12 cellular contexts compared by ENCODE assay signal in the genomic region with DNA sequence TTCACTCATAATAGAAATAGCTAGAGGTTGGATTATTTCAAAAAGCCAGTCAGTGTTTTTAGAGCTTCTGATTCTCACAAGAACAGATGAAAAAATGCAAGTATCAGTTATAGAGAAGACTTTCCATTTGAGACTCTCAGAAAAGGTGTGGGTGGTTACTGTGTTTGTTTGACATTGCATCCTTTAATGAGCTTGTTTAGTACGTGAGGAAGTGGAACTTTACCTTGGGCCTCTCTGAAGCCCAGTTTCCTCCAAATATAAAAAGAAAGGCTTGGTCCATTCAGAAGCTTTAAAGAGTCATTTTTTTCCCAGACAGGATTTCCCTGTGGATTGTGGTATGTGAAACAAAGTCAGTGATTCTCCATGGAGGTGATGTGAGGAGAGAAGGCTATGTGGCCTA.
DNase-seq lines count a peak whose midpoint lies in the region; ATAC-seq and TF ChIP-seq lines count a peak whose summit lies in the region.
"Had no signal": no experiment of that assay in that cellular context is flagged by ENCODE, and none has a peak within 500 bp of the region (broad histone marks: within the 10 kb centered on the region; RNA-seq: fewer than 3 reads in every experiment).

No MANE protein-coding gene starts in this region.

- no peaks in the 10 kb centered on the region for H3K9me2 ChIP-seq in Loucy (replicated peaks; ENCODE audit: low read depth, low read length)

- H3K79me2 ChIP-seq in Loucy (ENCODE audit: insufficient read depth, low read length), result peaks cover 100% of the 10 kb centered on the region

- intact Hi-C loops in colonic mucosa (cut with DNase I), result no loop called here

- H3K27ac ChIP-seq in colonic mucosa, result no peak overlapping the region

- H2AFZ ChIP-seq in Loucy (ENCODE audit: low read length), result no peak overlapping the region

- H3K9me3 Mint-ChIP-seq in activated CD8-positive, alpha-beta memory T cell treated with anti-CD3 and anti-CD28 coated beads, Interleukin-2, amount 10 ng/mL, durations not matched to agents 7 days and 5 days (ENCODE audit: low read depth), result no peaks in the 10 kb centered on the region
- H3K9me3 Mint-ChIP-seq in stimulated activated naive CD8-positive, alpha-beta T cell treated with anti-CD3 and anti-CD28 coated beads, Interleukin-15, Interleukin-2, amounts not matched to agents 100 ng/mL and 50 ng/mL, for 24 hours, result no peaks in the 10 kb centered on the region

- peaks cover 47% of the 10 kb centered on the region for H4K20me1 ChIP-seq in Loucy (ENCODE audit: insufficient read depth, low read length, poor library complexity, severe bottlenecking)

- H3K4me3 ChIP-seq in Loucy (ENCODE audit: low read length, poor library complexity, severe bottlenecking) (peak overlapping the region; percentile 73), colonic mucosa (no peak overlapping the region)
- H3K4me3 ChIP-seq: MG63 had no signal

- no peaks in the 10 kb centered on the region for H3K27me3 Mint-ChIP-seq in activated CD8-positive, alpha-beta memory T cell treated with anti-CD3 and anti-CD28 coated beads, Interleukin-2, amount 10 ng/mL, durations not matched to agents 7 days and 5 days
- H3K27me3 Mint-ChIP-seq in stimulated activated naive CD8-positive, alpha-beta T cell treated with anti-CD3 and anti-CD28 coated beads, Interleukin-15, Interleukin-2, amounts not matched to agents 100 ng/mL and 50 ng/mL, for 24 hours, result no peaks in the 10 kb centered on the region

- peaks cover 5% of the 10 kb centered on the region; the same call in 1 of the 2 replicates for H3F3A ChIP-seq in Loucy (ENCODE audit: low read depth)

- H3K4me2 ChIP-seq in Loucy (ENCODE audit: low read depth, low read length, poor library complexity, severe bottlenecking), result peak overlapping the region; percentile 94

- H3K4me1 ChIP-seq in Loucy (ENCODE audit: insufficient read depth, low read length, poor library complexity, severe bottlenecking) (peaks cover 92% of the 10 kb centered on the region), colonic mucosa (peaks cover 3% of the 10 kb centered on the region)

- H3K27me3 ChIP-seq in Loucy (ENCODE audit: insufficient read depth, low read length, poor library complexity, severe bottlenecking), result no peaks in the 10 kb centered on the region
- H3K27me3 ChIP-seq in colonic mucosa, result no peaks in the 10 kb centered on the region
- H3K27me3 ChIP-seq: MG63 had no signal

- ATAC-seq in activated CD8-positive, alpha-beta memory T cell treated with anti-CD3 and anti-CD28 coated beads, Interleukin-2, amount 10 ng/mL, durations not matched to agents 7 days and 5 days, result peak; percentile 62
- peak; percentile 80 for ATAC-seq in HG02623 (IDR thresholded peaks at IDR 0.05; ENCODE audit: unreplicated experiment)

- H3K9me3 ChIP-seq in Loucy (ENCODE audit: insufficient read depth, low read depth, low read length) (no peaks in the 10 kb centered on the region), colonic mucosa (no peaks in the 10 kb centered on the region)
- H3K9me3 ChIP-seq: MG63 had no signal

- H3K9ac ChIP-seq in Loucy (ENCODE audit: low read depth, low read length, poor library complexity, severe bottlenecking), result peak overlapping the region; percentile 75
- no peak overlapping the region for H3K9ac ChIP-seq in colonic mucosa (ENCODE audit: low read depth in 2 of 2, low read length in 2 of 2)

- DNase-seq in activated CD8-positive, alpha-beta memory T cell treated with anti-CD3 and anti-CD28 coated beads, Interleukin-2, amount 10 ng/mL, durations not matched to agents 7 days and 5 days, result no peak
- no peak for DNase-seq in activated CD8-positive, alpha-beta memory T cell treated with anti-CD3 and anti-CD28 coated beads, Interleukin-2, amount 50 U/mL, for 48 hours
- DNase-seq in colonic mucosa, result no peak
- DNase-seq in hippocampal formation (lab: John Stamatoyannopoulos, UW), result no peak
- no peak for DNase-seq in NCI-H2227 treated with DMSO at 0.1 percent for 48 hours (lab: John Stamatoyannopoulos, UW)
- DNase-seq: ACHN; MG63; SHP77 treated with DMSO at 0.1 percent for 48 hours; stimulated activated CD4-positive, alpha-beta T cell treated with anti-CD3 and anti-CD28 coated beads, Interleukin-1b, Interleukin-23, amount 100 ng/mL, for 48 hours had no signal

- H3K36me3 ChIP-seq in Loucy (ENCODE audit: insufficient read depth, low read length) (peaks cover 5% of the 10 kb centered on the region; the same call in 1 of the 2 replicates), colonic mucosa (no peaks in the 10 kb centered on the region)
- H3K36me3 ChIP-seq: MG63 had no signal

- H3K4me3 Mint-ChIP-seq in activated CD8-positive, alpha-beta memory T cell treated with anti-CD3 and anti-CD28 coated beads, Interleukin-2, amount 10 ng/mL, durations not matched to agents 7 days and 5 days, result peak overlapping the region; percentile 24
- H3K4me3 Mint-ChIP-seq in stimulated activated naive CD8-positive, alpha-beta T cell treated with anti-CD3 and anti-CD28 coated beads, Interleukin-15, Interleukin-2, amounts not matched to agents 100 ng/mL and 50 ng/mL, for 24 hours, result no peak overlapping the region

- peaks cover 17% of the 10 kb centered on the region for H3K36me3 Mint-ChIP-seq in activated CD8-positive, alpha-beta memory T cell treated with anti-CD3 and anti-CD28 coated beads, Interleukin-2, amount 10 ng/mL, durations not matched to agents 7 days and 5 days
- H3K36me3 Mint-ChIP-seq in stimulated activated naive CD8-positive, alpha-beta T cell treated with anti-CD3 and anti-CD28 coated beads, Interleukin-15, Interleukin-2, amounts not matched to agents 100 ng/mL and 50 ng/mL, for 24 hours (ENCODE audit: low read depth), result no peaks in the 10 kb centered on the region

- TF ChIP-seq CTCF in Loucy (conservative IDR thresholded peaks at IDR 0.05; ENCODE audit: low read length) (no peak), colonic mucosa (IDR thresholded peaks at IDR 0.05) (no peak)

- H3K27ac Mint-ChIP-seq in activated CD8-positive, alpha-beta memory T cell treated with anti-CD3 and anti-CD28 coated beads, Interleukin-2, amount 10 ng/mL, durations not matched to agents 7 days and 5 days, result peak overlapping the region; percentile 74
- peak overlapping the region; percentile 47 for H3K27ac Mint-ChIP-seq in stimulated activated naive CD8-positive, alpha-beta T cell treated with anti-CD3 and anti-CD28 coated beads, Interleukin-15, Interleukin-2, amounts not matched to agents 100 ng/mL and 50 ng/mL, for 24 hours

- CTCF ChIA-PET in activated CD8-positive, alpha-beta memory T cell treated with anti-CD3 and anti-CD28 coated beads, Interleukin-2, amount 10 ng/mL, durations not matched to agents 7 days and 5 days (lab: Charles Lee), result interaction anchor here (0.7 to 3.7 kb wide), 7 partner anchors 9 to 35 kb away, joined by 5 to 22 read pairs (median 6); no protein-coding TSS in a partner anchor

- peaks cover 79% of the 10 kb centered on the region for H3K4me1 Mint-ChIP-seq in activated CD8-positive, alpha-beta memory T cell treated with anti-CD3 and anti-CD28 coated beads, Interleukin-2, amount 10 ng/mL, durations not matched to agents 7 days and 5 days
- H3K4me1 Mint-ChIP-seq in stimulated activated naive CD8-positive, alpha-beta T cell treated with anti-CD3 and anti-CD28 coated beads, Interleukin-15, Interleukin-2, amounts not matched to agents 100 ng/mL and 50 ng/mL, for 24 hours (ENCODE audit: low read depth), result peaks cover 42% of the 10 kb centered on the region
